Comparison of ENCODE assay signal across 19 cellular contexts in genomic region chr10:43253461-43254198, GRCh38. TPM values are rescaled to one million over a fixed set of nuclear protein-coding genes. Genes with fewer than 3 reads are reported as not detected.
DNase-seq lines count a peak whose midpoint lies in the region; ATAC-seq and TF ChIP-seq lines count a peak whose summit lies in the region.
"Had no signal": no experiment of that assay in that cellular context is flagged by ENCODE, and none has a peak within 500 bp of the region (broad histone marks: within the 10 kb centered on the region; RNA-seq: fewer than 3 reads in every experiment).

No MANE protein-coding gene starts in this region.

- peak overlapping the region in 8 of 11 experiments; percentile 30 to 87 (median 73); a peak in 16 of 22 replicates for H3K4me2 ChIP-seq in BLaER1 treated with 17β-estradiol and CSF1 and Interleukin-3, amounts not matched to agents 10 nM and 100 nM
- no peak overlapping the region for H3K4me2 ChIP-seq in H9 (ENCODE audit: insufficient read depth, insufficient read length, low read length)

- H3K36me3 ChIP-seq in BLaER1 treated with 17β-estradiol and CSF1 and Interleukin-3, amounts not matched to agents 10 nM and 100 nM, result no peaks in the 10 kb centered on the region
- H3K36me3 ChIP-seq in left ventricle myocardium inferior (no peaks in the 10 kb centered on the region), ovary (no peaks in the 10 kb centered on the region)

- POLR2A ChIA-PET in activated CD8-positive, alpha-beta T cell treated with anti-CD3 and anti-CD28 coated beads for 36 hours (lab: Charles Lee), result no interaction called here

- no peak for ATAC-seq in activated CD8-positive, alpha-beta T cell treated with anti-CD3 and anti-CD28 coated beads for 36 hours
- no peak for ATAC-seq in GM19351 (IDR thresholded peaks at IDR 0.05; ENCODE audit: unreplicated experiment)

- no peaks in the 10 kb centered on the region for H3K27me3 ChIP-seq in BLaER1 treated with 17β-estradiol and CSF1 and Interleukin-3, amounts not matched to agents 10 nM and 100 nM
- no peaks in the 10 kb centered on the region for H3K27me3 ChIP-seq in H9 (ENCODE audit: insufficient read depth, low read length)
- H3K27me3 ChIP-seq in left ventricle myocardium inferior (ENCODE audit: low read depth), result peaks cover 18% of the 10 kb centered on the region
- no peaks in the 10 kb centered on the region for H3K27me3 ChIP-seq in ovary

- H3K9me3 Mint-ChIP-seq in H9, result no peaks in the 10 kb centered on the region
- no peaks in the 10 kb centered on the region for H3K9me3 Mint-ChIP-seq in type B pancreatic cell
- no peaks in the 10 kb centered on the region for H3K9me3 Mint-ChIP-seq in activated CD8-positive, alpha-beta T cell treated with anti-CD3 and anti-CD28 coated beads for 36 hours
- H3K9me3 Mint-ChIP-seq: activated naive CD4-positive, alpha-beta T cell treated with anti-CD3 and anti-CD28 coated beads, Interleukin-2, amount 10 ng/mL, durations not matched to agents 7 days and 5 days; CD8-positive, alpha-beta memory T cell had no signal

- H3K23ac ChIP-seq in H9 (ENCODE audit: insufficient read length, low read depth, low read length), result no peak overlapping the region

- no peak overlapping the region for H3K4ac ChIP-seq in H9 (ENCODE audit: low read depth, low read length)

- H3K9me3 ChIP-seq in BLaER1 treated with 17β-estradiol and CSF1 and Interleukin-3, amounts not matched to agents 10 nM and 100 nM (replicated peaks in 1 of 11), result peaks cover 0 to 6% (median 0%) of the 10 kb centered on the region in 11 experiments; a peak in 1 of 22 replicates
- no peaks in the 10 kb centered on the region for H3K9me3 ChIP-seq in H9 (ENCODE audit: control insufficient read depth, low read depth, low read length)
- no peaks in the 10 kb centered on the region for H3K9me3 ChIP-seq in left ventricle myocardium inferior (replicated peaks)
- H3K9me3 ChIP-seq in ovary, result no peaks in the 10 kb centered on the region

- no peak overlapping the region for H3K56ac ChIP-seq in H9 (ENCODE audit: insufficient read length, low read depth, low read length)

- intact Hi-C loops in left ventricle myocardium inferior (cut with micrococcal nuclease) (no loop called here), ovary (cut with DNase I) (no loop called here)
- intact Hi-C loops in activated CD8-positive, alpha-beta T cell treated with anti-CD3 and anti-CD28 coated beads for 36 hours (cut with micrococcal nuclease), result no loop called here

- H2BK120ac ChIP-seq in H9 (ENCODE audit: low read depth, low read length, poor library complexity, severe bottlenecking), result no peak overlapping the region

- CTCF ChIA-PET in activated CD8-positive, alpha-beta T cell treated with anti-CD3 and anti-CD28 coated beads for 36 hours (lab: Charles Lee), result no interaction called here

- H2BK5ac ChIP-seq in H9 (ENCODE audit: insufficient read length, low read length), result no peak overlapping the region

- 0 out of 22 replicates have a peak overlapping the region, but pooled peaks of 1 of the 11 experiments have one; percentile 9 for H3K27ac ChIP-seq in BLaER1 treated with 17β-estradiol and CSF1 and Interleukin-3, amounts not matched to agents 10 nM and 100 nM
- H3K27ac ChIP-seq in H9 (ENCODE audit: insufficient read length, low read depth, low read length), result no peak overlapping the region
- H3K27ac ChIP-seq in left ventricle myocardium inferior (replicated peaks), result no peak overlapping the region
- H3K27ac ChIP-seq in ovary, result no peak overlapping the region

- TF ChIP-seq CTCF in H9 (conservative IDR thresholded peaks at IDR 0.05) (no peak), left ventricle myocardium inferior (IDR thresholded peaks at IDR 0.05; ENCODE audit: borderline replicate concordance) (no peak), ovary (IDR thresholded peaks at IDR 0.05) (no peak), type B pancreatic cell (conservative IDR thresholded peaks at IDR 0.05) (no peak)
- TF ChIP-seq CTCF in activated CD8-positive, alpha-beta T cell treated with anti-CD3 and anti-CD28 coated beads for 36 hours (IDR thresholded peaks at IDR 0.05), result no peak

- H3K79me1 ChIP-seq in H9 (ENCODE audit: insufficient read depth, low read depth, low read length, poor library complexity, severe bottlenecking), result no peaks in the 10 kb centered on the region

- DNase-seq in H9 (peak; percentile 17), left ventricle myocardium inferior (peak; percentile 9), ovary (peak in 3 of 5 donors; percentile 5 to 6 (median 6)), type B pancreatic cell (ENCODE audit: extremely low spot score, unreplicated experiment) (no peak), NCI-H526 (lab: John Stamatoyannopoulos, UW) (no peak)
- DNase-seq in activated CD8-positive, alpha-beta T cell treated with anti-CD3 and anti-CD28 coated beads for 36 hours, result no peak
- DNase-seq: activated T-cell treated with anti-CD3 and anti-CD28 coated beads, Interleukin-2, amount 50 U/mL, for 1 hour; anterior cingulate cortex; central memory CD4-positive, alpha-beta T cell; DND-41; effector CD8-positive, alpha-beta T cell; Karpas-422; NCI-H1048; NCI-H2081 treated with DMSO at 0.1 percent for 48 hours; NCI-H510A had no signal

- no peak overlapping the region for H3K4me3 ChIP-seq in BLaER1 treated with 17β-estradiol and CSF1 and Interleukin-3, amounts not matched to agents 10 nM and 100 nM
- H3K4me3 ChIP-seq in left ventricle myocardium inferior, result no peak overlapping the region
- no peak overlapping the region for H3K4me3 ChIP-seq in ovary

- no peak overlapping the region for H2BK20ac ChIP-seq in H9 (ENCODE audit: low read depth, low read length, poor library complexity, severe bottlenecking)

- no CpG with 5 or more reads among the region's 16 CpGs for WGBS in H9 (ENCODE audit: extremely low coverage, insufficient read length, low lambda C conversion rate)
- 67 to 78% (median 76%) methylated on average over 11 to 16 of the region's 16 CpGs for WGBS in ovary, 3 donors

- no peak overlapping the region for H2BK12ac ChIP-seq in H9 (ENCODE audit: insufficient read length, low read depth, low read length)

- TF ChIP-seq EP300 in ovary (IDR thresholded peaks at IDR 0.05), result no peak

- no peak overlapping the region for H3T11ph ChIP-seq in H9 (ENCODE audit: low read length)

- H3K79me2 ChIP-seq in H9 (ENCODE audit: insufficient read depth, low read length), result no peaks in the 10 kb centered on the region

- H3K27ac Mint-ChIP-seq in H9 (no peak overlapping the region; a peak in 1 of 7 replicates), type B pancreatic cell (no peak overlapping the region)
- H3K27ac Mint-ChIP-seq in activated CD8-positive, alpha-beta T cell treated with anti-CD3 and anti-CD28 coated beads for 36 hours, result no peak overlapping the region
- H3K27ac Mint-ChIP-seq: activated naive CD4-positive, alpha-beta T cell treated with anti-CD3 and anti-CD28 coated beads, Interleukin-2, amount 10 ng/mL, durations not matched to agents 7 days and 5 days had no signal

- H2BK15ac ChIP-seq in H9 (ENCODE audit: low read depth, low read length), result no peak overlapping the region

- H3K36me3 Mint-ChIP-seq in H9 (ENCODE audit: insufficient read depth in 1 of 3, low read depth in 3 of 3) (no peaks in the 10 kb centered on the region; a peak in 2 of 7 replicates), type B pancreatic cell (no peaks in the 10 kb centered on the region)
- H3K36me3 Mint-ChIP-seq in activated CD8-positive, alpha-beta T cell treated with anti-CD3 and anti-CD28 coated beads for 36 hours (ENCODE audit: low read depth), result no peaks in the 10 kb centered on the region
- H3K36me3 Mint-ChIP-seq: activated naive CD4-positive, alpha-beta T cell treated with anti-CD3 and anti-CD28 coated beads, Interleukin-2, amount 10 ng/mL, durations not matched to agents 7 days and 5 days; CD8-positive, alpha-beta memory T cell had no signal

- H3K4me1 Mint-ChIP-seq in H9 (peaks cover 25 to 39% of the 10 kb centered on the region in 2 experiments), type B pancreatic cell (ENCODE audit: unreplicated experiment) (no peaks in the 10 kb centered on the region)
- H3K4me1 Mint-ChIP-seq in activated CD8-positive, alpha-beta T cell treated with anti-CD3 and anti-CD28 coated beads for 36 hours (ENCODE audit: low read depth), result peaks cover 9% of the 10 kb centered on the region

- H4K91ac ChIP-seq in H9 (ENCODE audit: insufficient read length, low read depth, low read length), result no peak overlapping the region

- peaks cover 25 to 95% (median 87%) of the 10 kb centered on the region in 10 experiments for H3K4me1 ChIP-seq in BLaER1 treated with 17β-estradiol and CSF1 and Interleukin-3, amounts not matched to agents 10 nM and 100 nM
- H3K4me1 ChIP-seq in H9 (ENCODE audit: insufficient read depth, low read length) (no peaks in the 10 kb centered on the region), left ventricle myocardium inferior (peaks cover 27% of the 10 kb centered on the region), ovary (ENCODE audit: insufficient read depth) (no peaks in the 10 kb centered on the region)

- H3K14ac ChIP-seq in H9 (ENCODE audit: insufficient read depth, low read length), result no peak overlapping the region; the same call in 1 of the 2 replicates

- no peak overlapping the region for H2AFZ ChIP-seq in H9 (ENCODE audit: low read length)

- peaks cover 4% of the 10 kb centered on the region for H3K27me3 Mint-ChIP-seq in H9 (ENCODE audit: low read depth)
- peaks cover 3% of the 10 kb centered on the region for H3K27me3 Mint-ChIP-seq in type B pancreatic cell
- H3K27me3 Mint-ChIP-seq in activated CD8-positive, alpha-beta T cell treated with anti-CD3 and anti-CD28 coated beads for 36 hours, result no peaks in the 10 kb centered on the region

- H4K5ac ChIP-seq in H9 (ENCODE audit: insufficient read length, low read depth, low read length), result no peak overlapping the region

- TF ChIP-seq POLR2A in ovary (IDR thresholded peaks at IDR 0.05), result no peak

- H2AK5ac ChIP-seq in H9 (ENCODE audit: insufficient read length, low read length), result no peak overlapping the region

- no peaks in the 10 kb centered on the region for H3K23me2 ChIP-seq in H9 (ENCODE audit: insufficient read length, low read depth, low read length, poor library complexity, severe bottlenecking)

- H3K18ac ChIP-seq in H9 (ENCODE audit: insufficient read length, low read depth, low read length), result no peak overlapping the region

- H3K9ac ChIP-seq in BLaER1 treated with 17β-estradiol and CSF1 and Interleukin-3, amounts not matched to agents 10 nM and 100 nM, result peak overlapping the region in 1 of 11 experiments; percentile 33; a peak in 2 of 22 replicates
- H3K9ac ChIP-seq in H9 (ENCODE audit: extremely low read depth, insufficient read length, low read length), result no peak overlapping the region

- peaks cover 0 to 1% (median 0%) of the 10 kb centered on the region in 11 experiments; a peak in 1 of 22 replicates for H4K20me1 ChIP-seq in BLaER1 treated with 17β-estradiol and CSF1 and Interleukin-3, amounts not matched to agents 10 nM and 100 nM
- H4K20me1 ChIP-seq in H9 (ENCODE audit: control insufficient read depth, insufficient read depth, insufficient read length), result no peaks in the 10 kb centered on the region

- no peak overlapping the region for H4K8ac ChIP-seq in H9 (replicated peaks; ENCODE audit: insufficient read length, low read depth, low read length)

- H3K4me3 Mint-ChIP-seq in H9 (no peak overlapping the region), type B pancreatic cell (no peak overlapping the region)
- no peak overlapping the region for H3K4me3 Mint-ChIP-seq in activated CD8-positive, alpha-beta T cell treated with anti-CD3 and anti-CD28 coated beads for 36 hours
- H3K4me3 Mint-ChIP-seq: activated naive CD4-positive, alpha-beta T cell treated with anti-CD3 and anti-CD28 coated beads, Interleukin-2, amount 10 ng/mL, durations not matched to agents 7 days and 5 days had no signal

RNA-seq across cellular contexts. Expression of gene RASGEF1A, which starts 13.2 kb away (rescaled TPM):
- total RNA-seq in H9 (2021), result 17.6 and 20.0 TPM in 2 replicates
- total RNA-seq in left ventricle myocardium inferior, result 1.1 TPM
- total RNA-seq in ovary, result 1 to 10 TPM in 4 of 7 donors, under 1 TPM in 3; 0.60 to 5.2 (median 1.3) TPM
- polyA plus RNA-seq in ovary, result 1 to 10 TPM in 1 of 2 donors, under 1 TPM in 1; 0.92 to 2.3 TPM
- total RNA-seq in type B pancreatic cell (ENCODE audit: low replicate concordance), result 0.90 and 1.3 TPM in 2 replicates
- 1 to 10 TPM; 1.2 to 1.5 TPM for total RNA-seq in activated CD8-positive, alpha-beta T cell treated with anti-CD3 and anti-CD28 coated beads for 36 hours

Comparison
In these comparisons a context has a peak if more than half of its experiments do, and no peak if none do; other contexts are left out.
1. DNase-seq: peak in H9 (single experiment), left ventricle myocardium inferior (single experiment) and ovary (3 of 5); none in type B pancreatic cell (single experiment), NCI-H526 (0 of 2) and activated CD8-positive, alpha-beta T cell treated with anti-CD3 and anti-CD28 coated beads for 36 hours (single experiment).